Comparison of ENCODE assay signal across 25 cellular contexts in genomic region chr13:55990631-55991030, GRCh38.
"Had no signal": no experiment of that assay in that cellular context is flagged by ENCODE, and none has a peak within 500 bp of the region (broad histone marks: within the 10 kb centered on the region; RNA-seq: fewer than 3 reads in every experiment).

No MANE protein-coding gene starts in this region.

- ATAC-seq: effector memory CD8-positive, alpha-beta T cell; esophagus mucosa; gastrocnemius medialis; heart right ventricle; left cardiac atrium; left lung; left ventricle myocardium superior; lower lobe of right lung; mucosa of descending colon had no signal

- DNase-seq: colonic mucosa; cortex of kidney; effector CD8-positive, alpha-beta T cell; effector memory CD8-positive, alpha-beta T cell; endodermal cell; erythroblast; esophagus squamous epithelium; foreskin fibroblast; foreskin melanocyte; gastrocnemius medialis; glutamatergic neuron; head of caudate nucleus; heart right ventricle; hippocampal formation; left cardiac atrium; left lung; left ventricle myocardium superior; lower lobe of right lung; mesenchymal stem cell; mucosa of descending colon; naive B cell had no signal

- H3K27me3 ChIP-seq: colonic mucosa, esophagus squamous epithelium, gastrocnemius medialis, heart right ventricle, left lung had no signal

- H3K27ac ChIP-seq: colonic mucosa, epithelial cell of prostate, esophagus squamous epithelium, gastrocnemius medialis, heart right ventricle, left lung, lower lobe of right lung had no signal

- FAIRE-seq: islet of Langerhans, keratinocyte had no signal

- H3K4me1 ChIP-seq: colonic mucosa, esophagus squamous epithelium, gastrocnemius medialis, heart right ventricle, left lung, lower lobe of right lung had no signal

- H3K4me3 ChIP-seq: colonic mucosa, esophagus squamous epithelium, gastrocnemius medialis, heart right ventricle, left lung, lower lobe of right lung, mucosa of descending colon had no signal

- H3K9me3 ChIP-seq: colonic mucosa, gastrocnemius medialis, lower lobe of right lung had no signal

- H3K36me3 ChIP-seq: colonic mucosa, esophagus squamous epithelium, gastrocnemius medialis, heart right ventricle, left lung, lower lobe of right lung had no signal
